In the genomic region with DNA sequence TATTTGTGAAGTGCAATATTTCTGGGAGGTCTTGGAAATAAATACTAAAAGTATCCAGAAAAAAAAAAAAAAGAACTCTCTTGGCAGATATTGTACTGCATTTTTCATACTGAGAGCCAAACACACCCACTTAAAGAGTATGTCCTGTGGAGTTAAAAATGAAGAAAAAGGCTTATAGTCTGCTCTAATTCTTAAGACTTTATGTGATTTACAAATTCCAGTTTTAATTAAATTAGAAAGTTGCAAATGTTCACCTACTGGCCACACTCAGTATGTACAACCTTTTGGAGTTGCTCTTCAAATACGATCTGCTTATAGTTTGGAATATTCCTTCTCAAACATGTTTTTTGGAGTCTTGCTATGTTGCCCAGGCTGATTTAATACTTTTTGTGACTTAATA, we compare ENCODE assay signal across 16 cellular contexts.
A peak's percentile ranks its signal among the peaks of the same experiment; 100 is the strongest.
DNase-seq lines count a peak whose midpoint lies in the region; ATAC-seq, FAIRE-seq and TF ChIP-seq lines count a peak whose summit lies in the region.
"Had no signal": no experiment of that assay in that cellular context is flagged by ENCODE, and none has a peak within 500 bp of the region (broad histone marks: within the 10 kb centered on the region; RNA-seq: fewer than 3 reads in every experiment).

No MANE protein-coding gene starts in this region.

- H3K4me3 Mint-ChIP-seq in H9 (no peak overlapping the region), mesothelial cell of epicardium (no peak overlapping the region)
- H3K4me3 Mint-ChIP-seq: B cell; central memory CD8-positive, alpha-beta T cell; natural killer cell had no signal

- H2BK12ac ChIP-seq in H9 (ENCODE audit: insufficient read length, low read depth, low read length): no peak overlapping the region

- no peak overlapping the region for H2BK15ac ChIP-seq in H9 (ENCODE audit: low read depth, low read length)

- FAIRE-seq in bronchial epithelial cell (lab: Jason Lieb, UNC): no peak

- no peak overlapping the region for H2BK120ac ChIP-seq in H9 (ENCODE audit: low read depth, low read length, poor library complexity, severe bottlenecking)

- H3K18ac ChIP-seq in H9 (ENCODE audit: insufficient read length, low read depth, low read length): no peak overlapping the region

- H4K5ac ChIP-seq in H9 (ENCODE audit: insufficient read length, low read depth, low read length): no peak overlapping the region

- H3K9me3 ChIP-seq in H9 (ENCODE audit: control insufficient read depth, low read depth, low read length): no peaks in the 10 kb centered on the region
- H3K9me3 ChIP-seq: vagina had no signal

- no peaks in the 10 kb centered on the region for H4K20me1 ChIP-seq in H9 (ENCODE audit: control insufficient read depth, insufficient read depth, insufficient read length)

- no peak overlapping the region for H2AFZ ChIP-seq in H9 (ENCODE audit: low read length)

- H3K23me2 ChIP-seq in H9 (ENCODE audit: insufficient read length, low read depth, low read length, poor library complexity, severe bottlenecking): peaks cover 4% of the 10 kb centered on the region

- H3K9me3 Mint-ChIP-seq in H9 (peaks cover 3 to 4% of the 10 kb centered on the region in 2 experiments; a peak in 3 of 5 replicates), mesothelial cell of epicardium (peaks cover 15% of the 10 kb centered on the region)

- H3K27me3 ChIP-seq in H9 (ENCODE audit: insufficient read depth, low read length) (peaks cover 17% of the 10 kb centered on the region), bronchial epithelial cell (ENCODE audit: control insufficient read depth, insufficient read depth, low read length) (peaks cover 21% of the 10 kb centered on the region)

- H2BK5ac ChIP-seq in H9 (ENCODE audit: insufficient read length, low read length): no peak overlapping the region

- no peaks in the 10 kb centered on the region for H3K79me2 ChIP-seq in H9 (ENCODE audit: insufficient read depth, low read length)

- H3K36me3 Mint-ChIP-seq in H9 (ENCODE audit: insufficient read depth in 1 of 3, low read depth in 3 of 3) (peaks cover 0 to 4% (median 2%) of the 10 kb centered on the region in 3 experiments; a peak in 3 of 7 replicates), mesothelial cell of epicardium (peaks cover 2% of the 10 kb centered on the region)
- H3K36me3 Mint-ChIP-seq: natural killer cell had no signal

- no peak overlapping the region for H3K23ac ChIP-seq in H9 (ENCODE audit: insufficient read length, low read depth, low read length)

- no peak overlapping the region for H3K9ac ChIP-seq in H9 (ENCODE audit: extremely low read depth, insufficient read length, low read length)

- no peaks in the 10 kb centered on the region for H3K36me3 ChIP-seq in bronchial epithelial cell (ENCODE audit: control insufficient read depth, insufficient read depth, low read length)
- H3K36me3 ChIP-seq: vagina had no signal

- H3K56ac ChIP-seq in H9 (ENCODE audit: insufficient read length, low read depth, low read length): no peak overlapping the region

- DNase-seq in H9 (no peak), bronchial epithelial cell (ENCODE audit: low read depth) (no peak), mesothelial cell of epicardium (ENCODE audit: low spot score in 2 of 2, unreplicated experiment in 2 of 2) (no peak), mesenteric fat pad (ENCODE audit: low spot score) (no peak), NCI-H2107 treated with DMSO at 0.1 percent for 48 hours (lab: John Stamatoyannopoulos, UW; ENCODE audit: unreplicated experiment) (no peak)
- no peak for DNase-seq in stimulated activated naive CD4-positive, alpha-beta T cell treated with Interleukin-2 at 50 U/mL for 16 hours (lab: John Stamatoyannopoulos, UW)
- DNase-seq: activated effector memory CD4-positive, alpha-beta T cell treated with Interleukin-2 at 50 U/mL for 16 hours; GDM1; natural killer cell; stimulated activated CD4-positive, alpha-beta T cell treated with anti-CD3 and anti-CD28 coated beads, Interleukin-12 subunit alpha, Interleukin-12 subunit beta, amount 100 ng/mL, for 4 hours; T-helper 1 cell had no signal

- no peak overlapping the region for H4K8ac ChIP-seq in H9 (replicated peaks; ENCODE audit: insufficient read length, low read depth, low read length)

- H3K4me1 Mint-ChIP-seq in H9 (peaks cover 8 to 12% of the 10 kb centered on the region in 2 experiments), mesothelial cell of epicardium (peaks cover 22% of the 10 kb centered on the region)
- H3K4me1 Mint-ChIP-seq: central memory CD8-positive, alpha-beta T cell had no signal

- no peaks in the 10 kb centered on the region for H3K79me1 ChIP-seq in H9 (ENCODE audit: insufficient read depth, low read depth, low read length, poor library complexity, severe bottlenecking)

- H3K4ac ChIP-seq in H9 (ENCODE audit: low read depth, low read length): no peak overlapping the region

- TF ChIP-seq CTCF in 22Rv1 (IDR thresholded peaks at IDR 0.05) (peak; percentile 36), H9 (conservative IDR thresholded peaks at IDR 0.05) (peak; percentile 54), bronchial epithelial cell (IDR thresholded peaks at IDR 0.05; ENCODE audit: insufficient read depth, low read length, severe bottlenecking) (peak; percentile 5), mesothelial cell of epicardium (IDR thresholded peaks at IDR 0.05; ENCODE audit: unreplicated experiment) (peak; percentile 61)

- no peak for ATAC-seq in HG02885 (IDR thresholded peaks at IDR 0.05; ENCODE audit: poor library complexity, unreplicated experiment)
- ATAC-seq: natural killer cell had no signal

- no peak overlapping the region for H3K4me2 ChIP-seq in H9 (ENCODE audit: insufficient read depth, insufficient read length, low read length)

- H2AK5ac ChIP-seq in H9 (ENCODE audit: insufficient read length, low read length): no peak overlapping the region

- no CpG with 5 or more reads among the region's 1 CpG for WGBS in H9 (ENCODE audit: extremely low coverage, insufficient read length, low lambda C conversion rate)

- no peak overlapping the region for H3K4me3 ChIP-seq in bronchial epithelial cell (ENCODE audit: low read depth, low read length)

- H3K4me1 ChIP-seq in H9 (ENCODE audit: insufficient read depth, low read length): no peaks in the 10 kb centered on the region
- H3K4me1 ChIP-seq: vagina had no signal

- H3K27me3 Mint-ChIP-seq in H9 (ENCODE audit: low read depth): peaks cover 50% of the 10 kb centered on the region
- H3K27me3 Mint-ChIP-seq in mesothelial cell of epicardium (ENCODE audit: low read depth): peaks cover 62% of the 10 kb centered on the region

- H3K27ac Mint-ChIP-seq in H9: no peak overlapping the region
- H3K27ac Mint-ChIP-seq in mesothelial cell of epicardium: no peak overlapping the region
- H3K27ac Mint-ChIP-seq: B cell, natural killer cell had no signal

- H3K27ac ChIP-seq in 22Rv1: peak overlapping the region; percentile 62
- H3K27ac ChIP-seq in H9 (ENCODE audit: insufficient read length, low read depth, low read length): no peak overlapping the region
- H3K27ac ChIP-seq: vagina had no signal

- no peak overlapping the region for H4K91ac ChIP-seq in H9 (ENCODE audit: insufficient read length, low read depth, low read length)

- H3K14ac ChIP-seq in H9 (ENCODE audit: insufficient read depth, low read length): no peak overlapping the region

- no peak overlapping the region for H3T11ph ChIP-seq in H9 (ENCODE audit: low read length)

- H2BK20ac ChIP-seq in H9 (ENCODE audit: low read depth, low read length, poor library complexity, severe bottlenecking): no peak overlapping the region

Comparison
In these comparisons a context has a peak if more than half of its experiments do, and no peak if none do; other contexts are left out.
1. CTCF ChIP-seq: peak in every context shown above with its lines; median percentile 61 in mesothelial cell of epicardium; 54 in H9; 36 in 22Rv1; 5 in bronchial epithelial cell.